In genomic region chr12:68501226-68501625, GRCh38 we compare ENCODE assay signal across 29 cellular contexts.
"Had no signal": no experiment of that assay in that cellular context is flagged by ENCODE, and none has a peak within 500 bp of the region (broad histone marks: within the 10 kb centered on the region; RNA-seq: fewer than 3 reads in every experiment).

No MANE protein-coding gene starts in this region.

- DNase-seq: activated CD4-positive, alpha-beta memory T cell treated with anti-CD3 and anti-CD28 coated beads for 36 hours; activated CD4-positive, alpha-beta T cell treated with anti-CD3 and anti-CD28 coated beads, Interleukin-2, amount 50 U/mL, for 1 hour; activated CD8-positive, alpha-beta memory T cell treated with anti-CD3 and anti-CD28 coated beads, Interleukin-2, amount 50 U/mL, for 4 hours; activated gamma-delta T cell treated with Interleukin-2 at 50 U/mL for 16 hours; activated naive CD4-positive, alpha-beta T cell treated with anti-CD3 and anti-CD28 coated beads for 36 hours; activated T-cell treated with anti-CD3 and anti-CD28 coated beads for 4 hours; activated T-cell treated with anti-CD3 and anti-CD28 coated beads, Interleukin-2, amount 50 U/mL, for 4 hours; adrenal gland; body of pancreas; caudate nucleus; cerebellar nuclear complex; Karpas-422; KBM-7; NCI-H1048; NCI-H146; NCI-H187; NCI-H2029 treated with DMSO at 0.1 percent for 48 hours; NCI-H2107; NCI-H226; NCI-H446 treated with DMSO at 0.1 percent for 48 hours; PC-9; Right ventricle myocardium superior had no signal

- H3K27ac Mint-ChIP-seq: activated CD4-positive, alpha-beta memory T cell treated with anti-CD3 and anti-CD28 coated beads for 36 hours; activated naive CD4-positive, alpha-beta T cell treated with anti-CD3 and anti-CD28 coated beads for 36 hours; activated naive CD4-positive, alpha-beta T cell treated with anti-CD3 and anti-CD28 coated beads, Interleukin-2, amount 50 U/mL, for 72 hours; activated T-helper 1 cell treated with anti-CD3 and anti-CD28 coated beads, Interleukin-12 subunit alpha, Interleukin-12 subunit beta, Interleukin-2, Interleukin-4 antibody, amounts not matched to agents 30 ng/mL and 10 ng/mL and 1 ng/mL, durations not matched to agents 14 hours and 24 hours and 36 hours; T-helper 1 cell treated with Interleukin-12 subunit alpha and Interleukin-12 subunit beta and Interleukin-4 antibody, amounts not matched to agents 30 μg/mL and 1 μg/mL, for 36 hours; T-helper 2 cell treated with Interferon-gamma antibody and Interleukin-4, amounts not matched to agents 5 μg/mL and 100 μg/mL, for 36 hours had no signal

- H3K36me3 ChIP-seq: adrenal gland, breast epithelium had no signal

- H3K9me3 Mint-ChIP-seq: activated CD4-positive, alpha-beta memory T cell treated with anti-CD3 and anti-CD28 coated beads for 36 hours; activated naive CD4-positive, alpha-beta T cell treated with anti-CD3 and anti-CD28 coated beads for 36 hours; activated T-cell treated with anti-CD3 and anti-CD28 coated beads, Interleukin-2, amount 50 U/mL, for 4 hours had no signal

- ATAC-seq: activated naive CD4-positive, alpha-beta T cell treated with anti-CD3 and anti-CD28 coated beads, Interleukin-2, amount 50 U/mL, for 72 hours; activated T-cell treated with anti-CD3 and anti-CD28 coated beads, Interleukin-2, amount 50 U/mL, for 4 hours; body of pancreas had no signal

- H3K27me3 ChIP-seq: adrenal gland, body of pancreas, breast epithelium had no signal

- H3K4me1 ChIP-seq: adrenal gland, body of pancreas, breast epithelium had no signal

- H3K27ac ChIP-seq: adrenal gland, body of pancreas, breast epithelium, PC-9 had no signal

- FAIRE-seq: astrocyte, TTC549 had no signal

- H3K4me3 ChIP-seq: adrenal gland, body of pancreas, breast epithelium, PC-9 had no signal

- H3K4me3 Mint-ChIP-seq: activated CD4-positive, alpha-beta memory T cell treated with anti-CD3 and anti-CD28 coated beads for 36 hours; activated naive CD4-positive, alpha-beta T cell treated with anti-CD3 and anti-CD28 coated beads for 36 hours; activated T-cell treated with anti-CD3 and anti-CD28 coated beads, Interleukin-2, amount 50 U/mL, for 4 hours; activated T-helper 1 cell treated with anti-CD3 and anti-CD28 coated beads, Interleukin-12 subunit alpha, Interleukin-12 subunit beta, Interleukin-2, Interleukin-4 antibody, amounts not matched to agents 30 ng/mL and 10 ng/mL and 1 ng/mL, durations not matched to agents 14 hours and 24 hours and 36 hours; T-helper 1 cell treated with Interleukin-12 subunit alpha and Interleukin-12 subunit beta and Interleukin-4 antibody, amounts not matched to agents 30 μg/mL and 1 μg/mL, for 36 hours; T-helper 2 cell treated with Interferon-gamma antibody and Interleukin-4, amounts not matched to agents 5 μg/mL and 100 μg/mL, for 36 hours had no signal

- H3K27me3 Mint-ChIP-seq: activated CD4-positive, alpha-beta memory T cell treated with anti-CD3 and anti-CD28 coated beads for 36 hours had no signal

- H2AFZ ChIP-seq: PC-9 had no signal

- H3K4me2 ChIP-seq: PC-9 had no signal

- H3K9me3 ChIP-seq: adrenal gland, body of pancreas, breast epithelium had no signal
